In genomic region chr11:118128310-118128709, GRCh38 we compare ENCODE assay signal across 32 cellular contexts. TPM values are rescaled to one million over a fixed set of nuclear protein-coding genes. Genes with fewer than 3 reads are reported as not detected.
"Had no signal": no experiment of that assay in that cellular context is flagged by ENCODE, and none has a peak within 500 bp of the region (broad histone marks: within the 10 kb centered on the region; RNA-seq: fewer than 3 reads in every experiment).

No MANE protein-coding gene starts in this region.

- ATAC-seq: mucosa of descending colon; natural killer cell treated with Interleukin-12 subunit alpha and Interleukin-12 subunit beta and Interleukin-15 and Interleukin-18, amount 100 ng/mL, for 72 hours; stimulated activated naive B cell treated with anti-CD40 and anti-IgM and Interleukin-4, amounts not matched to agents 10 μg/mL and 1 μg/mL and 100 μg/mL, for 72 hours; stimulated activated naive CD8-positive, alpha-beta T cell treated with anti-CD3 and anti-CD28 coated beads, Interleukin-15, Interleukin-2, amounts not matched to agents 100 U/mL and 50 U/mL, for 24 hours had no signal

- H3K4me3 Mint-ChIP-seq: naive thymus-derived CD4-positive, alpha-beta T cell; natural killer cell treated with Interleukin-12 subunit alpha and Interleukin-12 subunit beta and Interleukin-15 and Interleukin-18, amount 100 ng/mL, for 72 hours; neural crest cell; stimulated activated naive B cell treated with anti-CD40 and anti-IgM and Interleukin-4, amounts not matched to agents 10 μg/mL and 1 μg/mL and 100 μg/mL, for 72 hours; type B pancreatic cell had no signal

- H3K4me2 ChIP-seq: smooth muscle cell had no signal

- H3K4me1 ChIP-seq: right atrium auricular region, right lobe of liver, stomach, testis, thyroid gland, uterus had no signal

- H3K27ac Mint-ChIP-seq: natural killer cell treated with Interleukin-12 subunit alpha and Interleukin-12 subunit beta and Interleukin-15 and Interleukin-18, amount 100 ng/mL, for 72 hours; progenitor cell of endocrine pancreas; stimulated activated naive B cell treated with anti-CD40 and anti-IgM and Interleukin-4, amounts not matched to agents 10 μg/mL and 1 μg/mL and 100 μg/mL, for 72 hours; type B pancreatic cell had no signal

- H3K27me3 Mint-ChIP-seq: type B pancreatic cell had no signal

- H3K9me3 ChIP-seq: left ventricle myocardium inferior, mucosa of descending colon, neutrophil, ovary, right atrium auricular region, right lobe of liver, stomach, testis, thyroid gland, uterus had no signal

- H3K27me3 ChIP-seq: neutrophil, ovary, right atrium auricular region, right lobe of liver, testis, thyroid gland, uterus had no signal

- H3K4me3 ChIP-seq: left ventricle myocardium inferior, lung, mucosa of descending colon, ovary, right atrium auricular region, right lobe of liver, smooth muscle cell, stomach, testis, thyroid gland, uterus had no signal

- H3K36me3 Mint-ChIP-seq: naive thymus-derived CD4-positive, alpha-beta T cell; natural killer cell treated with Interleukin-12 subunit alpha and Interleukin-12 subunit beta and Interleukin-15 and Interleukin-18, amount 100 ng/mL, for 72 hours; stimulated activated naive B cell treated with anti-CD40 and anti-IgM and Interleukin-4, amounts not matched to agents 10 μg/mL and 1 μg/mL and 100 μg/mL, for 72 hours; type B pancreatic cell had no signal

- H3K27ac ChIP-seq: left ventricle myocardium inferior, neutrophil, ovary, right atrium auricular region, right lobe of liver, stomach, testis, thyroid gland, uterus had no signal

- H3K4me1 Mint-ChIP-seq: neural crest cell had no signal

- H3K36me3 ChIP-seq: left ventricle myocardium inferior, neutrophil, ovary, right atrium auricular region, right lobe of liver, stomach, thyroid gland, uterus had no signal

- DNase-seq: hypothalamus; islet precursor cell; left ventricle myocardium inferior; mesendoderm; midbrain; mucosa of descending colon; naive thymus-derived CD4-positive, alpha-beta T cell; occipital lobe; ovary; right lobe of liver; stimulated activated CD4-positive, alpha-beta T cell treated with anti-CD3 and anti-CD28 coated beads, Interleukin-1b, Interleukin-23, amount 100 ng/mL, for 48 hours; stimulated activated CD4-positive, alpha-beta T cell treated with anti-CD3 and anti-CD28 coated beads, Interleukin-2, amount 100 ng/mL, for 48 hours; stimulated activated naive B cell treated with anti-CD40 and anti-IgM and Interleukin-4, amounts not matched to agents 10 μg/mL and 1 μg/mL and 100 μg/mL, for 72 hours; stimulated activated naive CD8-positive, alpha-beta T cell treated with anti-CD3 and anti-CD28 coated beads, Interleukin-15, Interleukin-2, amounts not matched to agents 100 U/mL and 50 U/mL, for 24 hours; stomach; testis; thyroid gland; uterus had no signal

- H3K9me3 Mint-ChIP-seq: naive thymus-derived CD4-positive, alpha-beta T cell; natural killer cell treated with Interleukin-12 subunit alpha and Interleukin-12 subunit beta and Interleukin-15 and Interleukin-18, amount 100 ng/mL, for 72 hours; neural crest cell; stimulated activated naive B cell treated with anti-CD40 and anti-IgM and Interleukin-4, amounts not matched to agents 10 μg/mL and 1 μg/mL and 100 μg/mL, for 72 hours; type B pancreatic cell had no signal

RNA-seq across cellular contexts. Expression of gene SCN4B, which starts 24.3 kb away (rescaled TPM):
- total RNA-seq: myocyte; natural killer cell treated with Interleukin-12 subunit alpha and Interleukin-12 subunit beta and Interleukin-15 and Interleukin-18, amount 100 ng/mL, for 72 hours; progenitor cell of endocrine pancreas; smooth muscle cell had no signal
- polyA plus RNA-seq: naive thymus-derived CD4-positive, alpha-beta T cell; smooth muscle cell had no signal

RNA-seq across cellular contexts. Expression of gene SMIM35, which starts 41.5 kb away (rescaled TPM):
- total RNA-seq: kidney epithelial cell; left ventricle myocardium inferior; lower leg skin; mucosa of descending colon; myocyte; natural killer cell treated with Interleukin-12 subunit alpha and Interleukin-12 subunit beta and Interleukin-15 and Interleukin-18, amount 100 ng/mL, for 72 hours; neural crest cell; occipital lobe; ovary; progenitor cell of endocrine pancreas; pulmonary artery endothelial cell; renal cortical epithelial cell; right atrium auricular region; right lobe of liver; skeletal muscle tissue; smooth muscle cell; stomach; thyroid gland; uterus had no signal
- polyA plus RNA-seq: smooth muscle cell had no signal

RNA-seq across cellular contexts. Expression of gene SCN2B, which starts 48.1 kb away (rescaled TPM):
- total RNA-seq: myocyte; naive thymus-derived CD4-positive, alpha-beta T cell; natural killer cell treated with Interleukin-12 subunit alpha and Interleukin-12 subunit beta and Interleukin-15 and Interleukin-18, amount 100 ng/mL, for 72 hours; pulmonary artery endothelial cell; right lobe of liver had no signal
- polyA plus RNA-seq: naive thymus-derived CD4-positive, alpha-beta T cell had no signal

RNA-seq across cellular contexts. Expression of gene TMPRSS4, which starts 51.4 kb away (rescaled TPM):
- total RNA-seq: myocyte; naive thymus-derived CD4-positive, alpha-beta T cell; neural crest cell; occipital lobe; pulmonary artery endothelial cell; right atrium auricular region; skeletal muscle tissue had no signal
- polyA plus RNA-seq: naive thymus-derived CD4-positive, alpha-beta T cell; ovary; smooth muscle cell had no signal
